ENCODE assay signal across 14 cellular contexts in the genomic region with DNA sequence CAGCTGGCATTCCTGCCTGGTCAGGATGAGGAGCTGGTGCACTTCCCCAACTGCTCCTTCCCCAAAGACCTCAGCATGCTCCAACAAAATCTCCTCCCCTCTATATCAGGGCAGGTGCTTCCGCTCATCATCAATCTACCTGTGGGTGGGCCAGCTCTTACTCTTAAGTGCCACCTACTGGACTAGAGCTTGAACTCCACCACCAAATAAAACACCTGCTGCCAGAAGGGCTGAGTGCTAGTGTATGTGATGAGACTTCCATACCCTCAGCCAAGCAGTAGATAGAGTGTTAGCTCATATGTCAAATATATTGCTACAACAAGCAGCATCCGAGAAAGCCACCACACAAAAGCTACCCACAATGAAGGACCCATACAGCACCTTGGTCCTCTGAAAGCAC.
A peak's percentile ranks its signal among the peaks of the same experiment; 100 is the strongest.
DNase-seq lines count a peak whose midpoint lies in the region; ATAC-seq and TF ChIP-seq lines count a peak whose summit lies in the region.
"Had no signal": no experiment of that assay in that cellular context is flagged by ENCODE, and none has a peak within 500 bp of the region (broad histone marks: within the 10 kb centered on the region; RNA-seq: fewer than 3 reads in every experiment).

No MANE protein-coding gene starts in this region.

- no peaks in the 10 kb centered on the region for H3K4me1 ChIP-seq in prostate gland (replicated peaks)

- H3K9me3 ChIP-seq in prostate gland, result no peaks in the 10 kb centered on the region

- no peak for ATAC-seq in HG03025 (IDR thresholded peaks at IDR 0.05; ENCODE audit: low FRiP score, unreplicated experiment)
- ATAC-seq: natural killer cell had no signal

- DNase-seq in ELF-1 (ENCODE audit: low read depth, low spot score) (peak; percentile 46), NB4 (ENCODE audit: low read depth) (peak; percentile 39), fibroblast of pulmonary artery (ENCODE audit: low read depth) (peak; percentile 10), activated gamma-delta T cell (lab: John Stamatoyannopoulos, UW) (no peak), prostate gland (ENCODE audit: low spot score) (no peak), inferior parietal cortex (ENCODE audit: extremely low spot score) (no peak)
- DNase-seq: activated CD8-positive, alpha-beta memory T cell treated with anti-CD3 and anti-CD28 coated beads for 24 hours; aorta; natural killer cell; NCI-H1417 treated with DMSO at 0.1 percent for 48 hours; Right ventricle myocardium superior had no signal

- H3K36me3 ChIP-seq in prostate gland, result no peaks in the 10 kb centered on the region
- H3K36me3 ChIP-seq: thoracic aorta had no signal

- WGBS in prostate gland, result 98% methylated on average over 2 of the region's 2 CpGs

- H3K27me3 ChIP-seq in prostate gland (replicated peaks; ENCODE audit: insufficient read depth), result no peaks in the 10 kb centered on the region

- H3K4me3 ChIP-seq in NB4 (ENCODE audit: low read depth, low read length) (no peak overlapping the region), fibroblast of pulmonary artery (replicated peaks; ENCODE audit: low read depth, low read length) (no peak overlapping the region), prostate gland (no peak overlapping the region)
- H3K4me3 ChIP-seq: thoracic aorta had no signal

- TF ChIP-seq POLR2A in NB4 (IDR thresholded peaks at IDR 0.05; ENCODE audit: extremely low read depth, insufficient read length) (no peak), prostate gland (IDR thresholded peaks at IDR 0.05) (no peak)

- intact Hi-C loops in prostate gland (cut with DNase I), result no loop called here

- TF ChIP-seq CTCF in 22Rv1 (IDR thresholded peaks at IDR 0.05) (peak; percentile 48), NB4 (IDR thresholded peaks at IDR 0.05; ENCODE audit: low read depth, low read length) (peak; percentile 37), fibroblast of pulmonary artery (IDR thresholded peaks at IDR 0.05; ENCODE audit: low read length, missing control alignments) (peak; percentile 23), prostate gland (IDR thresholded peaks at IDR 0.05) (no peak)

- no peak overlapping the region for H3K27ac ChIP-seq in 22Rv1
- no peak overlapping the region for H3K27ac ChIP-seq in prostate gland
- H3K27ac ChIP-seq: thoracic aorta had no signal

Comparison
In these comparisons a context has a peak if more than half of its experiments do, and no peak if none do; other contexts are left out.
1. CTCF ChIP-seq: peak in 22Rv1 (single experiment), NB4 (single experiment) and fibroblast of pulmonary artery (single experiment); none in prostate gland (0 of 4).
2. DNase-seq: peak in ELF-1 (single experiment), NB4 (single experiment) and fibroblast of pulmonary artery (single experiment); none in activated gamma-delta T cell (single experiment), prostate gland (single experiment) and inferior parietal cortex (single experiment).